ENCODE assay signal across 28 cellular contexts in the genomic region with DNA sequence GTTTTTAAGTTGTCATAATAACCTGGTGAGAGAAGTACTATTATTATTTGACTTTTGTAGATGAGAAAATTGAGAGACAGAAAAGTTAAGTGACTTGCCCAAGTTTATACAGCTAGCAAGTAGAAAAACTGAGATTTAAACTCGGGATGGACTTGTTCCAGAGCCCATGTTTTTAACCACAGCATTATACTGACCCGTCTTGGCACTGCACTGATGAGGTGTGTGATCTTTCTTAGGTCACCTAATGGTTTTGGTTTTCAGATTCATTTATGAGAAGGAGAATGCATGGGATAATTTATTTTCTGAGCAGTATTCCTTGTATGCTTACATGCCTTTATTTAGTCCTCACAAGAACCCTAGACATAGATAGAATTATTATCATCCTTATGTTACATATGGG.
DNase-seq lines count a peak whose midpoint lies in the region; ATAC-seq, FAIRE-seq and TF ChIP-seq lines count a peak whose summit lies in the region.
"Had no signal": no experiment of that assay in that cellular context is flagged by ENCODE, and none has a peak within 500 bp of the region (broad histone marks: within the 10 kb centered on the region; RNA-seq: fewer than 3 reads in every experiment).

No MANE protein-coding gene starts in this region.

- H3K36me3 Mint-ChIP-seq in astrocyte (ENCODE audit: low read depth, unreplicated experiment) (no peaks in the 10 kb centered on the region), mesothelial cell of epicardium (no peaks in the 10 kb centered on the region)
- H3K36me3 Mint-ChIP-seq in natural killer cell treated with Interleukin-12 subunit alpha and Interleukin-12 subunit beta and Interleukin-15 and Interleukin-18, amount 100 ng/mL, for 72 hours = no peaks in the 10 kb centered on the region
- H3K36me3 Mint-ChIP-seq: immature natural killer cell had no signal

- H3K9me3 ChIP-seq in A549 (no peaks in the 10 kb centered on the region), astrocyte (ENCODE audit: insufficient read depth, low read depth, low read length) (no peaks in the 10 kb centered on the region), transverse colon (no peaks in the 10 kb centered on the region)
- H3K9me3 ChIP-seq: gastrocnemius medialis, ovary, suprapubic skin had no signal

- H3K4me1 ChIP-seq in A549 (peaks cover 88% of the 10 kb centered on the region), astrocyte (ENCODE audit: insufficient read depth, low read length) (peaks cover 55% of the 10 kb centered on the region), transverse colon (peaks cover 0 to 9% (median 4%) of the 10 kb centered on the region in 4 donors)

- H3K36me3 ChIP-seq in astrocyte (ENCODE audit: insufficient read depth, low read length) (no peaks in the 10 kb centered on the region), transverse colon (no peaks in the 10 kb centered on the region)
- H3K36me3 ChIP-seq: gastrocnemius medialis, ovary, suprapubic skin had no signal

- H3K9ac ChIP-seq in astrocyte (ENCODE audit: low read length) = peak overlapping the region; percentile 24

- H2AFZ ChIP-seq in astrocyte (ENCODE audit: low read depth, low read length) = no peak overlapping the region

- H3K27me3 ChIP-seq in astrocyte (ENCODE audit: insufficient read depth, low read length) (no peaks in the 10 kb centered on the region), transverse colon (no peaks in the 10 kb centered on the region)
- H3K27me3 ChIP-seq: gastrocnemius medialis, ovary, suprapubic skin had no signal

- H3K4me1 Mint-ChIP-seq in astrocyte (ENCODE audit: low read depth, unreplicated experiment) = peaks cover 71% of the 10 kb centered on the region
- peaks cover 41% of the 10 kb centered on the region for H3K4me1 Mint-ChIP-seq in mesothelial cell of epicardium
- peaks cover 7 to 31% of the 10 kb centered on the region in 2 donors for H3K4me1 Mint-ChIP-seq in natural killer cell treated with Interleukin-12 subunit alpha and Interleukin-12 subunit beta and Interleukin-15 and Interleukin-18, amount 100 ng/mL, for 72 hours (ENCODE audit: low read depth in 2 of 2)

- peak overlapping the region; percentile 57 for H3K4me2 ChIP-seq in A549
- H3K4me2 ChIP-seq in astrocyte (ENCODE audit: low read length) = peak overlapping the region; percentile 52

- DNase-seq in A549 (ENCODE audit: low read depth in 1 of 2, low spot score in 1 of 2) = no peak
- DNase-seq in M059J (ENCODE audit: low read depth) = peak; percentile 66
- peak; percentile 61 for DNase-seq in astrocyte (ENCODE audit: low read depth)
- no peak for DNase-seq in mesothelial cell of epicardium (ENCODE audit: low spot score in 2 of 2, unreplicated experiment in 2 of 2)
- no peak for DNase-seq in cerebellar cortex (ENCODE audit: low spot score)
- DNase-seq in transverse colon = no peak
- no peak for DNase-seq in natural killer cell treated with Interleukin-12 subunit alpha and Interleukin-12 subunit beta and Interleukin-15 and Interleukin-18, amount 100 ng/mL, for 72 hours (ENCODE audit: low spot score)
- DNase-seq in germinal center (ENCODE audit: low spot score) = no peak
- DNase-seq: activated B cell treated with CpG ODN at 0.5 μM for 24 hours; activated CD4-positive, alpha-beta T cell treated with anti-CD3 and anti-CD28 coated beads, Interleukin-2, amount 50 U/mL, for 1 hour; activated naive CD4-positive, alpha-beta T cell treated with Interleukin-2 at 50 U/mL for 16 hours; activated T-cell treated with anti-CD3 and anti-CD28 coated beads, Interleukin-2, amount 50 U/mL, for 48 hours; amygdala; caudate nucleus; DMS153; gastrocnemius medialis; hypothalamus; immature natural killer cell; naive thymus-derived CD4-positive, alpha-beta T cell; NCI-H1694; ovary; Right ventricle myocardium superior; stimulated activated CD4-positive, alpha-beta T cell treated with anti-CD3 and anti-CD28 coated beads, Interleukin-2, amount 100 ng/mL, for 48 hours had no signal

- TF ChIP-seq RAD21 in A549 (conservative IDR thresholded peaks at IDR 0.05 in 1 of 2, IDR thresholded peaks at IDR 0.05 in 1 of 2) = no peak

- intact Hi-C loops in transverse colon (cut with DNase I; ENCODE audit: low total_unique reads) = no loop called here

- POLR2A ChIA-PET in A549 (lab: Yijun Ruan, JAX) = interaction anchor here (1.1 kb wide), 1 partner anchor 409 kb away, joined by 3 read pairs; the partner anchor contains the start of gene MTAP

- TF ChIP-seq CTCF in A549 (IDR thresholded peaks at IDR 0.05) (no peak), astrocyte (IDR thresholded peaks at IDR 0.05; ENCODE audit: insufficient read depth, low read depth, low read length) (no peak), mesothelial cell of epicardium (IDR thresholded peaks at IDR 0.05; ENCODE audit: unreplicated experiment) (no peak), transverse colon (IDR thresholded peaks at IDR 0.05) (no peak)

- H3K27ac Mint-ChIP-seq in astrocyte (ENCODE audit: unreplicated experiment) (peak overlapping the region; percentile 90), mesothelial cell of epicardium (peak overlapping the region; percentile 40)
- H3K27ac Mint-ChIP-seq in natural killer cell treated with Interleukin-12 subunit alpha and Interleukin-12 subunit beta and Interleukin-15 and Interleukin-18, amount 100 ng/mL, for 72 hours = no peak overlapping the region
- H3K27ac Mint-ChIP-seq: activated B cell treated with CpG ODN at 0.5 μM for 24 hours; B cell; immature natural killer cell; naive thymus-derived CD4-positive, alpha-beta T cell had no signal

- H3K9me3 Mint-ChIP-seq in astrocyte (ENCODE audit: unreplicated experiment) = no peaks in the 10 kb centered on the region
- H3K9me3 Mint-ChIP-seq in mesothelial cell of epicardium = no peaks in the 10 kb centered on the region
- H3K9me3 Mint-ChIP-seq in natural killer cell treated with Interleukin-12 subunit alpha and Interleukin-12 subunit beta and Interleukin-15 and Interleukin-18, amount 100 ng/mL, for 72 hours = no peaks in the 10 kb centered on the region
- H3K9me3 Mint-ChIP-seq: activated B cell treated with CpG ODN at 0.5 μM for 24 hours; naive thymus-derived CD4-positive, alpha-beta T cell had no signal

- FAIRE-seq in A549 (lab: Jason Lieb, UNC) (peak; percentile 59), astrocyte (lab: Jason Lieb, UNC) (peak; percentile 73)
- FAIRE-seq: A204.1, H1, urothelium cell line had no signal

- ATAC-seq in A549 = no peak
- ATAC-seq in natural killer cell treated with Interleukin-12 subunit alpha and Interleukin-12 subunit beta and Interleukin-15 and Interleukin-18, amount 100 ng/mL, for 72 hours = no peak
- ATAC-seq: gastrocnemius medialis; naive thymus-derived CD4-positive, alpha-beta T cell had no signal

- H3K27ac ChIP-seq in A549 (peak overlapping the region; percentile 71 to 87), astrocyte (ENCODE audit: low read depth, low read length) (peak overlapping the region; percentile 74), transverse colon (no peak overlapping the region)
- H3K27ac ChIP-seq: gastrocnemius medialis, ovary, suprapubic skin had no signal

- no peak for TF ChIP-seq EP300 in A549 (IDR thresholded peaks at IDR 0.05)
- no peak for TF ChIP-seq EP300 in transverse colon (IDR thresholded peaks at IDR 0.05; ENCODE audit: low read depth)

- TF ChIP-seq POLR2A in A549 (IDR thresholded peaks at IDR 0.05; ENCODE audit: low read length) (no peak), transverse colon (IDR thresholded peaks at IDR 0.05) (no peak)

- in situ Hi-C loops in transverse colon (cut with MboI; ENCODE audit: low pct_ligation_motif_present in 1 of 4, low pct_unique_long_range_greater_than_20kb in 1 of 4, low sequenced_read_pairs in 3 of 4) = no loop called here

- 81% methylated on average over 2 of the region's 2 CpGs for WGBS in A549 (ENCODE audit: missing lambda C conversion rate)
- WGBS in transverse colon (ENCODE audit: low coverage in 1 of 2), 2 donors = 60 to 85% methylated on average over 2 of the region's 2 CpGs

- H3K4me3 ChIP-seq in A549 = no peak overlapping the region
- no peak overlapping the region for H3K4me3 ChIP-seq in astrocyte (ENCODE audit: insufficient read depth, low read depth, low read length)
- H3K4me3 ChIP-seq in transverse colon = no peak overlapping the region
- H3K4me3 ChIP-seq: gastrocnemius medialis, ovary, suprapubic skin had no signal

- no peaks in the 10 kb centered on the region for H3K79me2 ChIP-seq in astrocyte (ENCODE audit: insufficient read depth, low read length)

- CTCF ChIA-PET in A549 (lab: Yijun Ruan, JAX) = no interaction called here

- no peaks in the 10 kb centered on the region for H4K20me1 ChIP-seq in astrocyte (ENCODE audit: insufficient read depth, low read length)

- H3K4me3 Mint-ChIP-seq in astrocyte (ENCODE audit: unreplicated experiment) (no peak overlapping the region), mesothelial cell of epicardium (no peak overlapping the region)
- H3K4me3 Mint-ChIP-seq in natural killer cell treated with Interleukin-12 subunit alpha and Interleukin-12 subunit beta and Interleukin-15 and Interleukin-18, amount 100 ng/mL, for 72 hours = no peak overlapping the region
- H3K4me3 Mint-ChIP-seq: activated B cell treated with CpG ODN at 0.5 μM for 24 hours; B cell; immature natural killer cell; naive thymus-derived CD4-positive, alpha-beta T cell had no signal

- H3K27me3 Mint-ChIP-seq in astrocyte (ENCODE audit: low read depth, unreplicated experiment) (no peaks in the 10 kb centered on the region), mesothelial cell of epicardium (ENCODE audit: low read depth) (no peaks in the 10 kb centered on the region)
- H3K27me3 Mint-ChIP-seq in natural killer cell treated with Interleukin-12 subunit alpha and Interleukin-12 subunit beta and Interleukin-15 and Interleukin-18, amount 100 ng/mL, for 72 hours = peaks cover 1 to 3% of the 10 kb centered on the region in 2 donors
- H3K27me3 Mint-ChIP-seq: activated B cell treated with CpG ODN at 0.5 μM for 24 hours, B cell had no signal

TF ChIP-seq in A549, 52 proteins besides CTCF, POLR2A, EP300 and RAD21:
- TF ChIP-seq CBX8 (IDR thresholded peaks at IDR 0.05) (no peak), TP53 (CRISPR knock-in tag; IDR thresholded peaks at IDR 0.05) (no peak), ZNF302 (CRISPR knock-in tag; IDR thresholded peaks at IDR 0.05) (no peak), RCOR1 (IDR thresholded peaks at IDR 0.05; ENCODE audit: low read depth, low read length) (no peak), ZFP36 (IDR thresholded peaks at IDR 0.05; ENCODE audit: borderline replicate concordance, partially characterized antibody) (no peak), ESRRA (IDR thresholded peaks at IDR 0.05; ENCODE audit: borderline replicate concordance, low read length) (no peak), HOXB5 (CRISPR knock-in tag; IDR thresholded peaks at IDR 0.05) (no peak), NFE2L2 (conservative IDR thresholded peaks at IDR 0.05; ENCODE audit: low read length) (no peak), KDM1A (IDR thresholded peaks at IDR 0.05; ENCODE audit: low read depth) (no peak), NR3C1 (IDR thresholded peaks at IDR 0.05) (no peak), JUN (IDR thresholded peaks at IDR 0.05) (no peak), FOXS1 (CRISPR knock-in tag; IDR thresholded peaks at IDR 0.05) (no peak), EHF (CRISPR knock-in tag; IDR thresholded peaks at IDR 0.05) (no peak), SMC3 (IDR thresholded peaks at IDR 0.05) (no peak), MAFK (IDR thresholded peaks at IDR 0.05; ENCODE audit: partially characterized antibody) (no peak)

Comparison
In these comparisons a context has a peak if more than half of its experiments do, and no peak if none do; other contexts are left out.
1. DNase-seq: peak in M059J (single experiment) and astrocyte (single experiment); none in A549 (0 of 2), mesothelial cell of epicardium (0 of 2), cerebellar cortex (single experiment), transverse colon (single experiment), natural killer cell treated with Interleukin-12 subunit alpha and Interleukin-12 subunit beta and Interleukin-15 and Interleukin-18, amount 100 ng/mL, for 72 hours (single experiment) and germinal center (single experiment).
2. H3K27ac ChIP-seq: peak in A549 (2 of 2) and astrocyte (single experiment); none in transverse colon (0 of 4).
3. H3K27ac Mint-ChIP-seq: peak in astrocyte (single experiment) and mesothelial cell of epicardium (single experiment); none in natural killer cell treated with Interleukin-12 subunit alpha and Interleukin-12 subunit beta and Interleukin-15 and Interleukin-18, amount 100 ng/mL, for 72 hours (0 of 2).